Comparison of ENCODE assay signal across 22 cellular contexts in genomic region chr21:32592929-32593502, GRCh38.
"Had no signal": no experiment of that assay in that cellular context is flagged by ENCODE, and none has a peak within 500 bp of the region (broad histone marks: within the 10 kb centered on the region; RNA-seq: fewer than 3 reads in every experiment).

No MANE protein-coding gene starts in this region.

- H3K4me1 ChIP-seq: breast epithelium, gastrocnemius medialis, lower lobe of right lung, transverse colon, uterus had no signal

- H3K9me3 ChIP-seq: breast epithelium, esophagus muscularis mucosa, gastrocnemius medialis, lower lobe of right lung, stomach, transverse colon, uterus had no signal

- H3K27ac ChIP-seq: breast epithelium, coronary artery, esophagus muscularis mucosa, gastrocnemius medialis, lower lobe of right lung, stomach, transverse colon, uterus had no signal

- H3K27me3 ChIP-seq: breast epithelium, esophagus muscularis mucosa, gastrocnemius medialis, stomach, transverse colon, uterus had no signal

- H3K4me3 ChIP-seq: breast epithelium, coronary artery, esophagus muscularis mucosa, gastrocnemius medialis, lower lobe of right lung, stomach, transverse colon, uterus had no signal

- H3K9me3 Mint-ChIP-seq: activated CD4-positive, alpha-beta memory T cell treated with anti-CD3 and anti-CD28 coated beads, Interleukin-2, amount 10 ng/mL, durations not matched to agents 7 days and 5 days; activated CD4-positive, alpha-beta T cell treated with anti-CD3 and anti-CD28 coated beads, Interleukin-2, amount 10 ng/mL, durations not matched to agents 24 days and 14 days; activated naive CD4-positive, alpha-beta T cell treated with anti-CD3 and anti-CD28 coated beads for 36 hours; activated naive CD8-positive, alpha-beta T cell treated with anti-CD3 and anti-CD28 coated beads, Interleukin-2, amount 10 ng/mL, durations not matched to agents 7 days and 5 days; activated T-cell treated with anti-CD3 and anti-CD28 coated beads, Interleukin-2, amount 50 U/mL, for 72 hours; central memory CD8-positive, alpha-beta T cell; naive thymus-derived CD8-positive, alpha-beta T cell had no signal

- H3K27me3 Mint-ChIP-seq: activated CD4-positive, alpha-beta memory T cell treated with anti-CD3 and anti-CD28 coated beads, Interleukin-2, amount 10 ng/mL, durations not matched to agents 7 days and 5 days; activated CD4-positive, alpha-beta T cell treated with anti-CD3 and anti-CD28 coated beads, Interleukin-2, amount 10 ng/mL, durations not matched to agents 24 days and 14 days; activated naive CD8-positive, alpha-beta T cell treated with anti-CD3 and anti-CD28 coated beads, Interleukin-2, amount 10 ng/mL, durations not matched to agents 7 days and 5 days; central memory CD8-positive, alpha-beta T cell; naive thymus-derived CD8-positive, alpha-beta T cell; T-helper 17 cell had no signal

- ATAC-seq: activated T-cell treated with anti-CD3 and anti-CD28 coated beads, Interleukin-2, amount 50 U/mL, for 72 hours; gastrocnemius medialis; lower lobe of right lung; naive thymus-derived CD8-positive, alpha-beta T cell; T-helper 17 cell had no signal

- H3K4me3 Mint-ChIP-seq: activated CD4-positive, alpha-beta memory T cell treated with anti-CD3 and anti-CD28 coated beads, Interleukin-2, amount 10 ng/mL, durations not matched to agents 7 days and 5 days; activated CD4-positive, alpha-beta T cell treated with anti-CD3 and anti-CD28 coated beads, Interleukin-2, amount 10 ng/mL, durations not matched to agents 24 days and 14 days; activated naive CD4-positive, alpha-beta T cell treated with anti-CD3 and anti-CD28 coated beads for 36 hours; activated naive CD8-positive, alpha-beta T cell treated with anti-CD3 and anti-CD28 coated beads, Interleukin-2, amount 10 ng/mL, durations not matched to agents 7 days and 5 days; activated T-cell treated with anti-CD3 and anti-CD28 coated beads, Interleukin-2, amount 50 U/mL, for 72 hours; central memory CD8-positive, alpha-beta T cell; naive thymus-derived CD8-positive, alpha-beta T cell; T-helper 17 cell had no signal

- H3K36me3 ChIP-seq: breast epithelium, transverse colon, uterus had no signal

- H3K27ac Mint-ChIP-seq: activated CD4-positive, alpha-beta memory T cell treated with anti-CD3 and anti-CD28 coated beads, Interleukin-2, amount 10 ng/mL, durations not matched to agents 7 days and 5 days; activated CD4-positive, alpha-beta T cell treated with anti-CD3 and anti-CD28 coated beads, Interleukin-2, amount 10 ng/mL, durations not matched to agents 24 days and 14 days; activated naive CD4-positive, alpha-beta T cell treated with anti-CD3 and anti-CD28 coated beads for 36 hours; activated naive CD8-positive, alpha-beta T cell treated with anti-CD3 and anti-CD28 coated beads, Interleukin-2, amount 10 ng/mL, durations not matched to agents 7 days and 5 days; activated T-cell treated with anti-CD3 and anti-CD28 coated beads, Interleukin-2, amount 50 U/mL, for 72 hours; T-helper 17 cell had no signal

- H3K36me3 Mint-ChIP-seq: activated naive CD8-positive, alpha-beta T cell treated with anti-CD3 and anti-CD28 coated beads, Interleukin-2, amount 10 ng/mL, durations not matched to agents 7 days and 5 days had no signal

- H3K4me1 Mint-ChIP-seq: central memory CD8-positive, alpha-beta T cell; naive thymus-derived CD8-positive, alpha-beta T cell had no signal

- DNase-seq: activated CD4-positive, alpha-beta memory T cell treated with anti-CD3 and anti-CD28 coated beads, Interleukin-2, amount 10 ng/mL, durations not matched to agents 7 days and 5 days; activated CD4-positive, alpha-beta T cell treated with anti-CD3 and anti-CD28 coated beads, Interleukin-2, amount 10 ng/mL, durations not matched to agents 24 days and 14 days; activated effector memory CD4-positive, alpha-beta T cell treated with Interleukin-2 at 50 U/mL for 16 hours; activated naive CD4-positive, alpha-beta T cell treated with anti-CD3 and anti-CD28 coated beads for 36 hours; activated naive CD8-positive, alpha-beta T cell treated with anti-CD3 and anti-CD28 coated beads, Interleukin-2, amount 10 ng/mL, durations not matched to agents 7 days and 5 days; activated T-cell treated with anti-CD3 and anti-CD28 coated beads, Interleukin-2, amount 50 U/mL, for 72 hours; amniotic stem cell; gastrocnemius medialis; head of caudate nucleus; lower lobe of right lung; naive thymus-derived CD8-positive, alpha-beta T cell; retina; stimulated activated CD4-positive, alpha-beta T cell treated with anti-CD3 and anti-CD28 coated beads, Interleukin-12 subunit alpha, Interleukin-12 subunit beta, amount 100 ng/mL, for 4 hours; stimulated activated CD4-positive, alpha-beta T cell treated with anti-CD3 and anti-CD28 coated beads, Interleukin-4, amount 100 ng/mL, for 4 hours; stomach; T-helper 17 cell; transverse colon; uterus had no signal
